In the genomic region with DNA sequence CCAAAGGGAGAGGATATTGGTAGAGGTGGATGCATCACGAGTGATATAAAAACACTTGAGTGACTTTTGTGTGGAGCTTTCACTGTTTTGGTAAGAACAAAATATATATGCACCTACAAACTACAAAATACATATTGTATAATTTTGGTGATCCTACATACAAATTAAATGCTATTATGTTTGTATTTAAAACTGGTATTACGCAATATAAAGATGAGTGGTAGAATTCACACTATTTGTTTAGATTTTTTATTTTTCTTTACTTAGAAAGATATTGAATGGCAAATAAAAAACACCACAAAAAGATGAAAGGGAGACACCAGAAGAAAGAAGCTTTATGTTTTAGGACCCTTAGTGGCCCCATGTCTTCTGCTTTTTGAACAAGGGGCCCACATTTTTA, we compare ENCODE assay signal across 29 cellular contexts.
"Had no signal": no experiment of that assay in that cellular context is flagged by ENCODE, and none has a peak within 500 bp of the region (broad histone marks: within the 10 kb centered on the region; RNA-seq: fewer than 3 reads in every experiment).

No MANE protein-coding gene starts in this region.

- H3K4me2 ChIP-seq: neural progenitor cell, smooth muscle cell had no signal

- H3K79me2 ChIP-seq: parathyroid adenoma had no signal

- H3K27me3 ChIP-seq: neural progenitor cell, ovary, spleen, suprapubic skin, testis, tibial artery, transverse colon, upper lobe of right lung, vagina had no signal

- H3K9me3 ChIP-seq: ovary, psoas muscle, spleen, suprapubic skin, testis, tibial artery, transverse colon, upper lobe of right lung, vagina had no signal

- ATAC-seq: naive thymus-derived CD4-positive, alpha-beta T cell; natural killer cell; psoas muscle; right cardiac atrium; sciatic nerve; stimulated activated memory B cell treated with anti-CD40 and anti-IgM and Interleukin-4, amounts not matched to agents 10 μg/mL and 1 μg/mL and 100 μg/mL, for 72 hours; stimulated activated naive CD8-positive, alpha-beta T cell treated with anti-CD3 and anti-CD28 coated beads, Interleukin-15, amount 100 ng/mL, for 72 hours; stimulated activated naive CD8-positive, alpha-beta T cell treated with anti-CD3 and anti-CD28 coated beads, Interleukin-15, Interleukin-2, amounts not matched to agents 100 U/mL and 50 U/mL, for 24 hours; upper lobe of right lung had no signal

- H3K36me3 ChIP-seq: neural progenitor cell, ovary, spleen, suprapubic skin, tibial artery, transverse colon, upper lobe of right lung, vagina had no signal

- H3K4me1 ChIP-seq: parathyroid adenoma, psoas muscle, spleen, suprapubic skin, testis, tibial artery, upper lobe of right lung, vagina had no signal

- H2AFZ ChIP-seq: neural progenitor cell, parathyroid adenoma had no signal

- DNase-seq: naive thymus-derived CD4-positive, alpha-beta T cell; natural killer cell; occipital lobe; ovary; posterior cingulate gyrus; psoas muscle; right cardiac atrium; spleen; stimulated activated CD4-positive, alpha-beta T cell treated with anti-CD3 and anti-CD28 coated beads, Interleukin-12 subunit alpha, Interleukin-12 subunit beta, amount 100 ng/mL, for 4 hours; stimulated activated CD4-positive, alpha-beta T cell treated with anti-CD3 and anti-CD28 coated beads, Interleukin-1b, Interleukin-23, amount 100 ng/mL, for 48 hours; stimulated activated CD4-positive, alpha-beta T cell treated with anti-CD3 and anti-CD28 coated beads, Interleukin-4, amount 100 ng/mL, for 1 hour; stimulated activated CD4-positive, alpha-beta T cell treated with anti-CD3 and anti-CD28 coated beads, Interleukin-4, amount 100 ng/mL, for 4 hours; stimulated activated CD8-positive, alpha-beta memory T cell treated with anti-CD3 and anti-CD28 coated beads, Interleukin-4, amount 100 ng/mL, for 48 hours; stimulated activated naive CD4-positive, alpha-beta T cell; stimulated activated naive CD8-positive, alpha-beta T cell treated with anti-CD3 and anti-CD28 coated beads, Interleukin-15, amount 100 ng/mL, for 72 hours; stimulated activated naive CD8-positive, alpha-beta T cell treated with anti-CD3 and anti-CD28 coated beads, Interleukin-15, Interleukin-2, amounts not matched to agents 100 U/mL and 50 U/mL, for 24 hours; substantia nigra; testis; tibial artery; transverse colon; upper lobe of right lung had no signal

- H3K4me3 ChIP-seq: neural progenitor cell, ovary, psoas muscle, skin epidermis, smooth muscle cell, spleen, suprapubic skin, testis, tibial artery, transverse colon, upper lobe of right lung, vagina had no signal

- H3K27ac ChIP-seq: neural progenitor cell, ovary, parathyroid adenoma, psoas muscle, skin epidermis, spleen, suprapubic skin, testis, tibial artery, transverse colon, upper lobe of right lung, vagina had no signal

- H3K9ac ChIP-seq: neural progenitor cell, parathyroid adenoma had no signal
